Comparison of ENCODE assay signal across 7 cellular contexts in the genomic region with DNA sequence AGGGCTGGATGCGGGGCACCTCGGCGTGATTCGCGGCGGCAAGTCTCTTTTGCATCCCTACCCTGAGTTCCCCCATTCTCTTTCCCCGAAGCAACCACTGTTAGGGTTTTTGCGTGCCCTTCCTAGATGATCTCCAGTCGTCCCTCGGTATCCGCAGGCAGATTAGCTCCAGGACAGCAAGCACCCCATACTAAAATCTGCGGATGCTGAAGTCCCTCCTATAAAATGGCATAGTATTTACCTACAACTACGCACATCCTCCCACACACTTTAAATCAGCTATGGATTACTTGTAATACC. TPM values are rescaled to one million over a fixed set of nuclear protein-coding genes. Genes with fewer than 3 reads are reported as not detected.
DNase-seq lines count a peak whose midpoint lies in the region; ATAC-seq and TF ChIP-seq lines count a peak whose summit lies in the region.

No MANE protein-coding gene starts in this region.

- H3K9me3 Mint-ChIP-seq in effector memory CD8-positive, alpha-beta T cell, result no peaks in the 10 kb centered on the region

- no peaks in the 10 kb centered on the region for H4K20me1 ChIP-seq in osteoblast (ENCODE audit: insufficient read depth, low read length)

- TF ChIP-seq CTCF in osteoblast (IDR thresholded peaks at IDR 0.05; ENCODE audit: extremely low read depth, low read depth, low read length), result no peak

- peak overlapping the region; percentile 94 for H3K4me2 ChIP-seq in osteoblast (ENCODE audit: insufficient read depth, low read length)

- peaks cover 0 to 15% of the 10 kb centered on the region in 2 donors for H3K27me3 Mint-ChIP-seq in effector memory CD8-positive, alpha-beta T cell

- no peaks in the 10 kb centered on the region for H3K27me3 ChIP-seq in osteoblast (ENCODE audit: insufficient read depth, low read length)

- H3K4me3 Mint-ChIP-seq in effector memory CD8-positive, alpha-beta T cell, result peak overlapping the region; percentile 82 to 87

- ATAC-seq in GM21423 (IDR thresholded peaks at IDR 0.05; ENCODE audit: unreplicated experiment), result peak; percentile 4
- no peak for ATAC-seq in effector memory CD8-positive, alpha-beta T cell (replicated peaks)
- no peak for ATAC-seq in GM19452 (IDR thresholded peaks at IDR 0.05; ENCODE audit: unreplicated experiment)
- ATAC-seq in GM18870 (IDR thresholded peaks at IDR 0.05; ENCODE audit: unreplicated experiment), result no peak
- ATAC-seq in HG02798 (IDR thresholded peaks at IDR 0.05; ENCODE audit: poor library complexity, unreplicated experiment), result no peak

- H2AFZ ChIP-seq in osteoblast (ENCODE audit: low read length), result peak overlapping the region; percentile 90

- H3K36me3 Mint-ChIP-seq in effector memory CD8-positive, alpha-beta T cell (ENCODE audit: insufficient read depth), result peaks cover 6% of the 10 kb centered on the region

- H3K27ac ChIP-seq in osteoblast (ENCODE audit: low read depth, low read length), result peak overlapping the region; percentile 92

- H3K9me3 ChIP-seq in osteoblast (ENCODE audit: low read depth, low read length), result no peaks in the 10 kb centered on the region

- no peaks in the 10 kb centered on the region for H3K79me2 ChIP-seq in osteoblast (ENCODE audit: insufficient read depth, low read length)

- H3K4me1 Mint-ChIP-seq in effector memory CD8-positive, alpha-beta T cell (ENCODE audit: low read depth in 2 of 2), result peaks cover 8 to 13% of the 10 kb centered on the region in 2 donors

- H3K4me3 ChIP-seq in osteoblast (ENCODE audit: insufficient read depth, low read length), result peak overlapping the region; percentile 88

- no peaks in the 10 kb centered on the region for H3K36me3 ChIP-seq in osteoblast (ENCODE audit: insufficient read depth, low read length)

- DNase-seq in NCI-H1694 treated with DMSO at 0.1 percent for 48 hours (lab: John Stamatoyannopoulos, UW) (peak; percentile 53), osteoblast (ENCODE audit: insufficient read length, low spot score, missing footprints) (no peak)
- DNase-seq in effector memory CD8-positive, alpha-beta T cell, result no peak

- peak overlapping the region; percentile 93 for H3K27ac Mint-ChIP-seq in effector memory CD8-positive, alpha-beta T cell

- peaks cover 5% of the 10 kb centered on the region for H3K4me1 ChIP-seq in osteoblast (ENCODE audit: insufficient read depth, low read length)

RNA-seq across cellular contexts. Expression of gene CFAP126, which starts 22.8 kb away (rescaled TPM):
- not detected in 2 replicates for total RNA-seq in osteoblast
